Comparison of ENCODE assay signal across 1 cellular context in the genomic region with DNA sequence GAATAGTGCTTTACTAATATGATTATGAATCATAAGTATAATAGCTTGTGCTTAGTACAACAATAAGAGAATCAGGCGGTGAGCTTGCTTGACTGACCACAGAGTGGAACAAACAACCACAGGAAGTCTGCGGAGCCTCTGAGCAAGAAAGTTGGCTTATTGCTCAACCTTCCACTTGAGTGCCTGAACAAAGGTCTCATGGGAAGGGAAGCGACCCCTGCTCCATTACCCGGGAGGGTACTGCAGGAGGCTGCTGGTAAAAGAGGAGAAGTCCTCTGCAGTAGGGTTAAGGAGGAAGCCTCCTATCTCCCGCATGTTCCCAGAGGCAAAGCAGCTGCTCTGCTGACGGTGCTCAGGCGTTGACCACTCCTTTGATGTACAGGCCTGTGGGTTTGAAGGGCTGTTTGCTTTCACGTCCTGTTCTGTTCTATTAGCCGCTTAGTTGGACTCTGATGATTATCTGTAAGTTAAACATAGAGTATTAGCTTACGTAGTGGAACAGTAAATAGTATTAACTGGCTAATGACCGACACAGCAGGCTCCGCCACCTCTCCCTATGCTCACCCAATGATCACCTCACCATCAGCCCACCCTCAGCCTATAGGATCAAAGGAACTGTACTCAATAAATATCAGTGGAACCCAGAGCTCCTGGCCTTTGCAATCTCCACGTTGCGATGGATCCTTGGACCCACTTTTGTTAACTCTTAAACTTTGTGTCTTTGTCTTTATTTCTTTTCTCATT.
A peak's percentile ranks its signal among the peaks of the same experiment; 100 is the strongest.
TF ChIP-seq lines count a peak whose summit lies in the region.

No MANE protein-coding gene starts in this region.

TF ChIP-seq in HepG2, 621 proteins besides CTCF, POLR2A, EP300 and RAD21 (continued from another document and continues in another):
- TF ChIP-seq, protein P1, sequence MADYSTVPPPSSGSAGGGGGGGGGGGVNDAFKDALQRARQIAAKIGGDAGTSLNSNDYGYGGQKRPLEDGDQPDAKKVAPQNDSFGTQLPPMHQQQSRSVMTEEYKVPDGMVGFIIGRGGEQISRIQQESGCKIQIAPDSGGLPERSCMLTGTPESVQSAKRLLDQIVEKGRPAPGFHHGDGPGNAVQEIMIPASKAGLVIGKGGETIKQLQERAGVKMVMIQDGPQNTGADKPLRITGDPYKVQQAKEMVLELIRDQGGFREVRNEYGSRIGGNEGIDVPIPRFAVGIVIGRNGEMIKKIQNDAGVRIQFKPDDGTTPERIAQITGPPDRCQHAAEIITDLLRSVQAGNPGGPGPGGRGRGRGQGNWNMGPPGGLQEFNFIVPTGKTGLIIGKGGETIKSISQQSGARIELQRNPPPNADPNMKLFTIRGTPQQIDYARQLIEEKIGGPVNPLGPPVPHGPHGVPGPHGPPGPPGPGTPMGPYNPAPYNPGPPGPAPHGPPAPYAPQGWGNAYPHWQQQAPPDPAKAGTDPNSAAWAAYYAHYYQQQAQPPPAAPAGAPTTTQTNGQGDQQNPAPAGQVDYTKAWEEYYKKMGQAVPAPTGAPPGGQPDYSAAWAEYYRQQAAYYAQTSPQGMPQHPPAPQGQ (CRISPR knock-in tag; IDR thresholded peaks at IDR 0.05; ENCODE audit: borderline replicate concordance): no peak
- no peak for TF ChIP-seq EED (CRISPR knock-in tag; IDR thresholded peaks at IDR 0.05)
- TF ChIP-seq, protein P2, sequence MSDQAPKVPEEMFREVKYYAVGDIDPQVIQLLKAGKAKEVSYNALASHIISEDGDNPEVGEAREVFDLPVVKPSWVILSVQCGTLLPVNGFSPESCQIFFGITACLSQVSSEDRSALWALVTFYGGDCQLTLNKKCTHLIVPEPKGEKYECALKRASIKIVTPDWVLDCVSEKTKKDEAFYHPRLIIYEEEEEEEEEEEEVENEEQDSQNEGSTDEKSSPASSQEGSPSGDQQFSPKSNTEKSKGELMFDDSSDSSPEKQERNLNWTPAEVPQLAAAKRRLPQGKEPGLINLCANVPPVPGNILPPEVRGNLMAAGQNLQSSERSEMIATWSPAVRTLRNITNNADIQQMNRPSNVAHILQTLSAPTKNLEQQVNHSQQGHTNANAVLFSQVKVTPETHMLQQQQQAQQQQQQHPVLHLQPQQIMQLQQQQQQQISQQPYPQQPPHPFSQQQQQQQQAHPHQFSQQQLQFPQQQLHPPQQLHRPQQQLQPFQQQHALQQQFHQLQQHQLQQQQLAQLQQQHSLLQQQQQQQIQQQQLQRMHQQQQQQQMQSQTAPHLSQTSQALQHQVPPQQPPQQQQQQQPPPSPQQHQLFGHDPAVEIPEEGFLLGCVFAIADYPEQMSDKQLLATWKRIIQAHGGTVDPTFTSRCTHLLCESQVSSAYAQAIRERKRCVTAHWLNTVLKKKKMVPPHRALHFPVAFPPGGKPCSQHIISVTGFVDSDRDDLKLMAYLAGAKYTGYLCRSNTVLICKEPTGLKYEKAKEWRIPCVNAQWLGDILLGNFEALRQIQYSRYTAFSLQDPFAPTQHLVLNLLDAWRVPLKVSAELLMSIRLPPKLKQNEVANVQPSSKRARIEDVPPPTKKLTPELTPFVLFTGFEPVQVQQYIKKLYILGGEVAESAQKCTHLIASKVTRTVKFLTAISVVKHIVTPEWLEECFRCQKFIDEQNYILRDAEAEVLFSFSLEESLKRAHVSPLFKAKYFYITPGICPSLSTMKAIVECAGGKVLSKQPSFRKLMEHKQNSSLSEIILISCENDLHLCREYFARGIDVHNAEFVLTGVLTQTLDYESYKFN (CRISPR knock-in tag; conservative IDR thresholded peaks at IDR 0.05): peak; percentile 94
- TF ChIP-seq ZNF382 (CRISPR knock-in tag; IDR thresholded peaks at IDR 0.05; ENCODE audit: borderline replicate concordance): no peak
- TF ChIP-seq, protein P3, sequence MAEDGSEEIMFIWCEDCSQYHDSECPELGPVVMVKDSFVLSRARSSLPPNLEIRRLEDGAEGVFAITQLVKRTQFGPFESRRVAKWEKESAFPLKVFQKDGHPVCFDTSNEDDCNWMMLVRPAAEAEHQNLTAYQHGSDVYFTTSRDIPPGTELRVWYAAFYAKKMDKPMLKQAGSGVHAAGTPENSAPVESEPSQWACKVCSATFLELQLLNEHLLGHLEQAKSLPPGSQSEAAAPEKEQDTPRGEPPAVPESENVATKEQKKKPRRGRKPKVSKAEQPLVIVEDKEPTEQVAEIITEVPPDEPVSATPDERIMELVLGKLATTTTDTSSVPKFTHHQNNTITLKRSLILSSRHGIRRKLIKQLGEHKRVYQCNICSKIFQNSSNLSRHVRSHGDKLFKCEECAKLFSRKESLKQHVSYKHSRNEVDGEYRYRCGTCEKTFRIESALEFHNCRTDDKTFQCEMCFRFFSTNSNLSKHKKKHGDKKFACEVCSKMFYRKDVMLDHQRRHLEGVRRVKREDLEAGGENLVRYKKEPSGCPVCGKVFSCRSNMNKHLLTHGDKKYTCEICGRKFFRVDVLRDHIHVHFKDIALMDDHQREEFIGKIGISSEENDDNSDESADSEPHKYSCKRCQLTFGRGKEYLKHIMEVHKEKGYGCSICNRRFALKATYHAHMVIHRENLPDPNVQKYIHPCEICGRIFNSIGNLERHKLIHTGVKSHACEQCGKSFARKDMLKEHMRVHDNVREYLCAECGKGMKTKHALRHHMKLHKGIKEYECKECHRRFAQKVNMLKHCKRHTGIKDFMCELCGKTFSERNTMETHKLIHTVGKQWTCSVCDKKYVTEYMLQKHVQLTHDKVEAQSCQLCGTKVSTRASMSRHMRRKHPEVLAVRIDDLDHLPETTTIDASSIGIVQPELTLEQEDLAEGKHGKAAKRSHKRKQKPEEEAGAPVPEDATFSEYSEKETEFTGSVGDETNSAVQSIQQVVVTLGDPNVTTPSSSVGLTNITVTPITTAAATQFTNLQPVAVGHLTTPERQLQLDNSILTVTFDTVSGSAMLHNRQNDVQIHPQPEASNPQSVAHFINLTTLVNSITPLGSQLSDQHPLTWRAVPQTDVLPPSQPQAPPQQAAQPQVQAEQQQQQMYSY (CRISPR knock-in tag; IDR thresholded peaks at IDR 0.05): no peak
- TF ChIP-seq TBP (CRISPR knock-in tag; IDR thresholded peaks at IDR 0.05): no peak
- TF ChIP-seq ZNF746 (CRISPR knock-in tag; IDR thresholded peaks at IDR 0.05): peak; percentile 60; the same call in 1 of the 2 replicates
- TF ChIP-seq, protein P4, sequence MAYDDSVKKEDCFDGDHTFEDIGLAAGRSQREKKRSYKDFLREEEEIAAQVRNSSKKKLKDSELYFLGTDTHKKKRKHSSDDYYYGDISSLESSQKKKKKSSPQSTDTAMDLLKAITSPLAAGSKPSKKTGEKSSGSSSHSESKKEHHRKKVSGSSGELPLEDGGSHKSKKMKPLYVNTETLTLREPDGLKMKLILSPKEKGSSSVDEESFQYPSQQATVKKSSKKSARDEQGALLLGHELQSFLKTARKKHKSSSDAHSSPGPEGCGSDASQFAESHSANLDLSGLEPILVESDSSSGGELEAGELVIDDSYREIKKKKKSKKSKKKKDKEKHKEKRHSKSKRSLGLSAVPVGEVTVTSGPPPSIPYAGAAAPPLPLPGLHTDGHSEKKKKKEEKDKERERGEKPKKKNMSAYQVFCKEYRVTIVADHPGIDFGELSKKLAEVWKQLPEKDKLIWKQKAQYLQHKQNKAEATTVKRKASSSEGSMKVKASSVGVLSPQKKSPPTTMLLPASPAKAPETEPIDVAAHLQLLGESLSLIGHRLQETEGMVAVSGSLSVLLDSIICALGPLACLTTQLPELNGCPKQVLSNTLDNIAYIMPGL (CRISPR knock-in tag; IDR thresholded peaks at IDR 0.05; ENCODE audit: borderline replicate concordance in 1 of 2, low read depth in 1 of 2): peak; percentile 65 to 78
- no peak for TF ChIP-seq CAMTA2 (CRISPR knock-in tag; IDR thresholded peaks at IDR 0.05; ENCODE audit: borderline replicate concordance)
- TF ChIP-seq, protein P5, sequence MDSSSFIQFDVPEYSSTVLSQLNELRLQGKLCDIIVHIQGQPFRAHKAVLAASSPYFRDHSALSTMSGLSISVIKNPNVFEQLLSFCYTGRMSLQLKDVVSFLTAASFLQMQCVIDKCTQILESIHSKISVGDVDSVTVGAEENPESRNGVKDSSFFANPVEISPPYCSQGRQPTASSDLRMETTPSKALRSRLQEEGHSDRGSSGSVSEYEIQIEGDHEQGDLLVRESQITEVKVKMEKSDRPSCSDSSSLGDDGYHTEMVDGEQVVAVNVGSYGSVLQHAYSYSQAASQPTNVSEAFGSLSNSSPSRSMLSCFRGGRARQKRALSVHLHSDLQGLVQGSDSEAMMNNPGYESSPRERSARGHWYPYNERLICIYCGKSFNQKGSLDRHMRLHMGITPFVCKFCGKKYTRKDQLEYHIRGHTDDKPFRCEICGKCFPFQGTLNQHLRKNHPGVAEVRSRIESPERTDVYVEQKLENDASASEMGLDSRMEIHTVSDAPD (CRISPR knock-in tag; IDR thresholded peaks at IDR 0.05): 0 out of 2 replicates have a peak, but pooled peaks have one; percentile 51
- peak; percentile 76; the same call in 1 of the 2 replicates for TF ChIP-seq ZSCAN21 (CRISPR knock-in tag; IDR thresholded peaks at IDR 0.05; ENCODE audit: borderline replicate concordance)
- TF ChIP-seq KDM2A (CRISPR knock-in tag; IDR thresholded peaks at IDR 0.05; ENCODE audit: borderline replicate concordance, low read depth): peak; percentile 51; the same call in 1 of the 2 replicates
- no peak for TF ChIP-seq ZFAT (CRISPR knock-in tag; conservative IDR thresholded peaks at IDR 0.05)
- TF ChIP-seq, protein P6, sequence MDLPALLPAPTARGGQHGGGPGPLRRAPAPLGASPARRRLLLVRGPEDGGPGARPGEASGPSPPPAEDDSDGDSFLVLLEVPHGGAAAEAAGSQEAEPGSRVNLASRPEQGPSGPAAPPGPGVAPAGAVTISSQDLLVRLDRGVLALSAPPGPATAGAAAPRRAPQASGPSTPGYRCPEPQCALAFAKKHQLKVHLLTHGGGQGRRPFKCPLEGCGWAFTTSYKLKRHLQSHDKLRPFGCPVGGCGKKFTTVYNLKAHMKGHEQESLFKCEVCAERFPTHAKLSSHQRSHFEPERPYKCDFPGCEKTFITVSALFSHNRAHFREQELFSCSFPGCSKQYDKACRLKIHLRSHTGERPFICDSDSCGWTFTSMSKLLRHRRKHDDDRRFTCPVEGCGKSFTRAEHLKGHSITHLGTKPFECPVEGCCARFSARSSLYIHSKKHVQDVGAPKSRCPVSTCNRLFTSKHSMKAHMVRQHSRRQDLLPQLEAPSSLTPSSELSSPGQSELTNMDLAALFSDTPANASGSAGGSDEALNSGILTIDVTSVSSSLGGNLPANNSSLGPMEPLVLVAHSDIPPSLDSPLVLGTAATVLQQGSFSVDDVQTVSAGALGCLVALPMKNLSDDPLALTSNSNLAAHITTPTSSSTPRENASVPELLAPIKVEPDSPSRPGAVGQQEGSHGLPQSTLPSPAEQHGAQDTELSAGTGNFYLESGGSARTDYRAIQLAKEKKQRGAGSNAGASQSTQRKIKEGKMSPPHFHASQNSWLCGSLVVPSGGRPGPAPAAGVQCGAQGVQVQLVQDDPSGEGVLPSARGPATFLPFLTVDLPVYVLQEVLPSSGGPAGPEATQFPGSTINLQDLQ (CRISPR knock-in tag; IDR thresholded peaks at IDR 0.05): no peak
- TF ChIP-seq FIP1L1 (IDR thresholded peaks at IDR 0.05; ENCODE audit: borderline replicate concordance, insufficient read depth, low read depth, low read length): no peak
- TF ChIP-seq, protein P7, sequence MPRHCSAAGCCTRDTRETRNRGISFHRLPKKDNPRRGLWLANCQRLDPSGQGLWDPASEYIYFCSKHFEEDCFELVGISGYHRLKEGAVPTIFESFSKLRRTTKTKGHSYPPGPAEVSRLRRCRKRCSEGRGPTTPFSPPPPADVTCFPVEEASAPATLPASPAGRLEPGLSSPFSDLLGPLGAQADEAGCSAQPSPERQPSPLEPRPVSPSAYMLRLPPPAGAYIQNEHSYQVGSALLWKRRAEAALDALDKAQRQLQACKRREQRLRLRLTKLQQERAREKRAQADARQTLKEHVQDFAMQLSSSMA (CRISPR knock-in tag; IDR thresholded peaks at IDR 0.05): 0 out of 2 replicates have a peak, but pooled peaks have one; percentile 15
- TF ChIP-seq, protein P8, sequence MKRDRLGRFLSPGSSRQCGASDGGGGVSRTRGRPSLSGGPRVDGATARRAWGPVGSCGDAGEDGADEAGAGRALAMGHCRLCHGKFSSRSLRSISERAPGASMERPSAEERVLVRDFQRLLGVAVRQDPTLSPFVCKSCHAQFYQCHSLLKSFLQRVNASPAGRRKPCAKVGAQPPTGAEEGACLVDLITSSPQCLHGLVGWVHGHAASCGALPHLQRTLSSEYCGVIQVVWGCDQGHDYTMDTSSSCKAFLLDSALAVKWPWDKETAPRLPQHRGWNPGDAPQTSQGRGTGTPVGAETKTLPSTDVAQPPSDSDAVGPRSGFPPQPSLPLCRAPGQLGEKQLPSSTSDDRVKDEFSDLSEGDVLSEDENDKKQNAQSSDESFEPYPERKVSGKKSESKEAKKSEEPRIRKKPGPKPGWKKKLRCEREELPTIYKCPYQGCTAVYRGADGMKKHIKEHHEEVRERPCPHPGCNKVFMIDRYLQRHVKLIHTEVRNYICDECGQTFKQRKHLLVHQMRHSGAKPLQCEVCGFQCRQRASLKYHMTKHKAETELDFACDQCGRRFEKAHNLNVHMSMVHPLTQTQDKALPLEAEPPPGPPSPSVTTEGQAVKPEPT (CRISPR knock-in tag; IDR thresholded peaks at IDR 0.05; ENCODE audit: low read depth): no peak
- no peak for TF ChIP-seq ZNF468 (CRISPR knock-in tag; IDR thresholded peaks at IDR 0.05)
- TF ChIP-seq GATA4 (IDR thresholded peaks at IDR 0.05; ENCODE audit: borderline replicate concordance, low read depth): peak; percentile 85
- no peak for TF ChIP-seq SUZ12 (IDR thresholded peaks at IDR 0.05; ENCODE audit: low read depth, low read length)
- TF ChIP-seq, protein P9, sequence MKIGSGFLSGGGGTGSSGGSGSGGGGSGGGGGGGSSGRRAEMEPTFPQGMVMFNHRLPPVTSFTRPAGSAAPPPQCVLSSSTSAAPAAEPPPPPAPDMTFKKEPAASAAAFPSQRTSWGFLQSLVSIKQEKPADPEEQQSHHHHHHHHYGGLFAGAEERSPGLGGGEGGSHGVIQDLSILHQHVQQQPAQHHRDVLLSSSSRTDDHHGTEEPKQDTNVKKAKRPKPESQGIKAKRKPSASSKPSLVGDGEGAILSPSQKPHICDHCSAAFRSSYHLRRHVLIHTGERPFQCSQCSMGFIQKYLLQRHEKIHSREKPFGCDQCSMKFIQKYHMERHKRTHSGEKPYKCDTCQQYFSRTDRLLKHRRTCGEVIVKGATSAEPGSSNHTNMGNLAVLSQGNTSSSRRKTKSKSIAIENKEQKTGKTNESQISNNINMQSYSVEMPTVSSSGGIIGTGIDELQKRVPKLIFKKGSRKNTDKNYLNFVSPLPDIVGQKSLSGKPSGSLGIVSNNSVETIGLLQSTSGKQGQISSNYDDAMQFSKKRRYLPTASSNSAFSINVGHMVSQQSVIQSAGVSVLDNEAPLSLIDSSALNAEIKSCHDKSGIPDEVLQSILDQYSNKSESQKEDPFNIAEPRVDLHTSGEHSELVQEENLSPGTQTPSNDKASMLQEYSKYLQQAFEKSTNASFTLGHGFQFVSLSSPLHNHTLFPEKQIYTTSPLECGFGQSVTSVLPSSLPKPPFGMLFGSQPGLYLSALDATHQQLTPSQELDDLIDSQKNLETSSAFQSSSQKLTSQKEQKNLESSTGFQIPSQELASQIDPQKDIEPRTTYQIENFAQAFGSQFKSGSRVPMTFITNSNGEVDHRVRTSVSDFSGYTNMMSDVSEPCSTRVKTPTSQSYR (CRISPR knock-in tag; IDR thresholded peaks at IDR 0.05; ENCODE audit: borderline replicate concordance): peak; percentile 47; the same call in 1 of the 2 replicates
- TF ChIP-seq, protein P10, sequence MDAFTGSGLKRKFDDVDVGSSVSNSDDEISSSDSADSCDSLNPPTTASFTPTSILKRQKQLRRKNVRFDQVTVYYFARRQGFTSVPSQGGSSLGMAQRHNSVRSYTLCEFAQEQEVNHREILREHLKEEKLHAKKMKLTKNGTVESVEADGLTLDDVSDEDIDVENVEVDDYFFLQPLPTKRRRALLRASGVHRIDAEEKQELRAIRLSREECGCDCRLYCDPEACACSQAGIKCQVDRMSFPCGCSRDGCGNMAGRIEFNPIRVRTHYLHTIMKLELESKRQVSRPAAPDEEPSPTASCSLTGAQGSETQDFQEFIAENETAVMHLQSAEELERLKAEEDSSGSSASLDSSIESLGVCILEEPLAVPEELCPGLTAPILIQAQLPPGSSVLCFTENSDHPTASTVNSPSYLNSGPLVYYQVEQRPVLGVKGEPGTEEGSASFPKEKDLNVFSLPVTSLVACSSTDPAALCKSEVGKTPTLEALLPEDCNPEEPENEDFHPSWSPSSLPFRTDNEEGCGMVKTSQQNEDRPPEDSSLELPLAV (CRISPR knock-in tag; conservative IDR thresholded peaks at IDR 0.05; ENCODE audit: low read depth): no peak
